8 cellular contexts compared by ENCODE assay signal in the genomic region with DNA sequence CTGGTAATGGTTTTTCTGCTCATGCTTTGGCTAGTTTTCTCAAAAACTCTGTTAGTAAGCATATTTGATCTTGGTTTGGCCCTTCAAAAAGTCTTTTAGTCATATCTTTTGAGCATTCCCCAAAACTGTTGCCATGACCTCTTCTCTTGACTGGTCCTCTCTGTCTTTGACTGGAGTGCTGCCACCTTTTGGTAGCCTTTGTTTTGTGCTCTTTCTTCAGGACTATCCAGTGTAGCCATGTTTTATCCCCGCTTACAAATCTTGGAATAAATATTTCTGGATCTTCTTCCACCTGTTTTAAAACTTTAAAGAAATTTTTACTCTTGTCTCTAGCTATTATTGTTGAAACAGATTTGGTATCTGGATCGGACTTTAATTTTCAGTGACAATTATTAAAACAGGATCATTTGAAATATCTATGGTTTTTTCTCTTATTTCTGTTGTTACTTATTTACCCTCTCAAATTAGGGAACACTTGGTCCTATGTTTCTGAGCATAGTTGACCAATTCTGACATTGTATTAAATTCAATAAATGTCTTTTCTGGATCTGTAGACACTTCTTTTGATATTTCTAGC. TPM values are rescaled to one million over a fixed set of nuclear protein-coding genes. Genes with fewer than 3 reads are reported as not detected.
A peak's percentile ranks its signal among the peaks of the same experiment; 100 is the strongest.
DNase-seq lines count a peak whose midpoint lies in the region; TF ChIP-seq lines count a peak whose summit lies in the region.

No MANE protein-coding gene starts in this region.

- no peaks in the 10 kb centered on the region for H3K4me1 Mint-ChIP-seq in progenitor cell of endocrine pancreas (ENCODE audit: low read depth)

- no peak for TF ChIP-seq EP300 in tibial nerve (IDR thresholded peaks at IDR 0.05)

- H3K9me3 ChIP-seq in tibial nerve = peaks cover 0 to 23% (median 0%) of the 10 kb centered on the region in 4 donors

- no peak overlapping the region for H3K27ac Mint-ChIP-seq in progenitor cell of endocrine pancreas

- WGBS in tibial nerve, 2 donors = 85 to 87% methylated on average over 2 of the region's 2 CpGs

- no peaks in the 10 kb centered on the region for H3K27me3 ChIP-seq in tibial nerve

- peaks cover under 1% of the 10 kb centered on the region for H3K9me3 Mint-ChIP-seq in progenitor cell of endocrine pancreas (ENCODE audit: low read depth)

- no peak overlapping the region for H3K4me3 ChIP-seq in tibial nerve

- H3K27me3 Mint-ChIP-seq in progenitor cell of endocrine pancreas = no peaks in the 10 kb centered on the region

- no peaks in the 10 kb centered on the region for H3K4me1 ChIP-seq in tibial nerve

- peaks cover under 1% of the 10 kb centered on the region for H3K36me3 Mint-ChIP-seq in progenitor cell of endocrine pancreas (ENCODE audit: insufficient read depth)

- TF ChIP-seq POLR2A in tibial nerve (IDR thresholded peaks at IDR 0.05) = no peak

- H3K36me3 ChIP-seq in tibial nerve = no peaks in the 10 kb centered on the region

- no peak overlapping the region for H3K27ac ChIP-seq in tibial nerve

- H3K4me3 Mint-ChIP-seq in progenitor cell of endocrine pancreas (ENCODE audit: low read depth) = no peak overlapping the region

- peak; percentile 6 for DNase-seq in SKM-1 treated with dmso at 0.1 percent for 144 hours (lab: John Stamatoyannopoulos, UW; ENCODE audit: unreplicated experiment)
- no peak for DNase-seq in SKM-1 (lab: John Stamatoyannopoulos, UW; ENCODE audit: unreplicated experiment)
- DNase-seq in MV-4-11 (lab: John Stamatoyannopoulos, UW) = peak; percentile 0
- DNase-seq in cerebellar cortex (ENCODE audit: low spot score) = peak; percentile 43
- no peak for DNase-seq in progenitor cell of endocrine pancreas (ENCODE audit: low spot score, unreplicated experiment)
- DNase-seq in activated T-cell treated with anti-CD3 and anti-CD28 coated beads, Interleukin-2, amount 50 U/mL, for 48 hours = no peak
- DNase-seq in SW480 (ENCODE audit: low spot score) = no peak
- DNase-seq in tibial nerve (ENCODE audit: low spot score in 2 of 2) = no peak

- TF ChIP-seq CTCF in progenitor cell of endocrine pancreas (IDR thresholded peaks at IDR 0.05; ENCODE audit: unreplicated experiment) (peak; percentile 51), tibial nerve (IDR thresholded peaks at IDR 0.05) (peak in 1 of 5 experiments; percentile 9)

RNA-seq across cellular contexts. Expression of gene ELOA2, which starts 1.0 kb away (rescaled TPM):
- total RNA-seq in progenitor cell of endocrine pancreas (not detected in 2 replicates), tibial nerve (not detected)

Comparison
In these comparisons a context has a peak if more than half of its experiments do, and no peak if none do; other contexts are left out.
1. DNase-seq: peak in SKM-1 treated with dmso at 0.1 percent for 144 hours (single experiment), MV-4-11 (single experiment) and cerebellar cortex (single experiment); none in SKM-1 (single experiment), progenitor cell of endocrine pancreas (single experiment), activated T-cell treated with anti-CD3 and anti-CD28 coated beads, Interleukin-2, amount 50 U/mL, for 48 hours (0 of 2), SW480 (single experiment) and tibial nerve (0 of 2).